Comparison of ENCODE assay signal across 2 cellular contexts in genomic region chr18:77111449-77112160, GRCh38.
TF ChIP-seq lines count a peak whose summit lies in the region.

No MANE protein-coding gene starts in this region.

TF ChIP-seq in liver, 16 proteins besides CTCF, POLR2A, EP300 and RAD21:
- TF ChIP-seq YY1 (IDR thresholded peaks at IDR 0.05) (no peak), NR2F2 (IDR thresholded peaks at IDR 0.05) (no peak), MAX (IDR thresholded peaks at IDR 0.05) (no peak), HNF4G (IDR thresholded peaks at IDR 0.05) (no peak), RXRA (IDR thresholded peaks at IDR 0.05) (no peak), JUND (IDR thresholded peaks at IDR 0.05) (no peak), ATF3 (IDR thresholded peaks at IDR 0.05) (no peak), HNF4A (conservative IDR thresholded peaks at IDR 0.05) (no peak), TAF1 (conservative IDR thresholded peaks at IDR 0.05) (no peak), FOXA1 (IDR thresholded peaks at IDR 0.05) (no peak)

TF ChIP-seq in HepG2, 621 proteins besides CTCF, POLR2A, EP300 and RAD21:
- TF ChIP-seq PPARG (CRISPR knock-in tag; conservative IDR thresholded peaks at IDR 0.05) (no peak), HMG20B (CRISPR knock-in tag; conservative IDR thresholded peaks at IDR 0.05) (no peak), ZNF704 (CRISPR knock-in tag; IDR thresholded peaks at IDR 0.05; ENCODE audit: borderline replicate concordance) (no peak), ZFP91 (CRISPR knock-in tag; IDR thresholded peaks at IDR 0.05; ENCODE audit: borderline replicate concordance) (no peak), SNAI1 (CRISPR knock-in tag; IDR thresholded peaks at IDR 0.05; ENCODE audit: borderline replicate concordance) (no peak), MAFG (CRISPR knock-in tag; IDR thresholded peaks at IDR 0.05) (no peak)
